In genomic region chr18:60500960-60501359, GRCh38 we compare ENCODE assay signal across 20 cellular contexts.
"Had no signal": no experiment of that assay in that cellular context is flagged by ENCODE, and none has a peak within 500 bp of the region (broad histone marks: within the 10 kb centered on the region; RNA-seq: fewer than 3 reads in every experiment).

No MANE protein-coding gene starts in this region.

- H3K9ac ChIP-seq: KMS-11 had no signal

- H3K4me2 ChIP-seq: KMS-11, PC-9 had no signal

- DNase-seq: IMR-90, MM.1S, NCI-H1092 treated with DMSO at 0.1 percent for 48 hours, NCI-H1436, NCI-H187, NCI-H2029 treated with DMSO at 0.1 percent for 48 hours, NCI-H2171 treated with DMSO at 0.1 percent for 48 hours, NCI-H524 treated with DMSO at 0.1 percent for 48 hours, NCI-H69, NCI-H774, PC-9, Peyer's patch, SHP77 treated with DMSO at 0.1 percent for 48 hours, SJCRH30, T-helper 1 cell, T-helper 17 cell had no signal

- ATAC-seq: HepG2, Right ventricle myocardium inferior, SK-N-SH treated with all-trans-retinoic acid at 6 μM for 48 hours, T-helper 17 cell had no signal

- H3K27me3 ChIP-seq: Peyer's patch, SJCRH30 had no signal

- H2AFZ ChIP-seq: PC-9 had no signal

- H3K4me3 ChIP-seq: PC-9, Peyer's patch, SJCRH30 had no signal

- H3K9me3 ChIP-seq: Peyer's patch, SJCRH30 had no signal

- H3K36me3 ChIP-seq: Peyer's patch, SJCRH30 had no signal

- H3K4me1 ChIP-seq: Peyer's patch, SJCRH30 had no signal

- H3K27ac ChIP-seq: KMS-11, PC-9, Peyer's patch, SJCRH30 had no signal
